ENCODE assay signal across 8 cellular contexts in genomic region chr20:10434467-10434831, GRCh38. TPM values are rescaled to one million over a fixed set of nuclear protein-coding genes. Genes with fewer than 3 reads are reported as not detected.
A peak's percentile ranks its signal among the peaks of the same experiment; 100 is the strongest.
DNase-seq lines count a peak whose midpoint lies in the region; ATAC-seq and FAIRE-seq lines count a peak whose summit lies in the region.

No MANE protein-coding gene starts in this region.

- DNase-seq in NCI-H187 (lab: John Stamatoyannopoulos, UW): peak; percentile 94 to 99
- peak; percentile 69 for DNase-seq in T-helper 22 cell (ENCODE audit: low read depth)
- DNase-seq in astrocyte of the hippocampus (ENCODE audit: low read depth, low spot score): peak; percentile 99
- DNase-seq in hippocampal formation (lab: John Stamatoyannopoulos, UW): peak; percentile 95 to 97
- DNase-seq in renal cortical epithelial cell (ENCODE audit: low read depth): peak; percentile 98
- DNase-seq in GM19239 (ENCODE audit: insufficient read length, low spot score): no peak

- peak; percentile 40 for ATAC-seq in GM18498 (IDR thresholded peaks at IDR 0.05; ENCODE audit: unreplicated experiment)
- ATAC-seq in HG02938 (IDR thresholded peaks at IDR 0.05; ENCODE audit: unreplicated experiment): peak; percentile 33

- no peak for FAIRE-seq in GM19239 (lab: Jason Lieb, UNC)

RNA-seq across cellular contexts. Expression of gene MKKS, which starts 0.4 kb away (rescaled TPM):
- total RNA-seq in renal cortical epithelial cell: 7.6 and 25.4 TPM in 2 replicates

RNA-seq across cellular contexts. Expression of gene SLX4IP, which starts 0.7 kb away (rescaled TPM):
- 2.8 and 7.1 TPM in 2 replicates for total RNA-seq in renal cortical epithelial cell
